In the genomic region with DNA sequence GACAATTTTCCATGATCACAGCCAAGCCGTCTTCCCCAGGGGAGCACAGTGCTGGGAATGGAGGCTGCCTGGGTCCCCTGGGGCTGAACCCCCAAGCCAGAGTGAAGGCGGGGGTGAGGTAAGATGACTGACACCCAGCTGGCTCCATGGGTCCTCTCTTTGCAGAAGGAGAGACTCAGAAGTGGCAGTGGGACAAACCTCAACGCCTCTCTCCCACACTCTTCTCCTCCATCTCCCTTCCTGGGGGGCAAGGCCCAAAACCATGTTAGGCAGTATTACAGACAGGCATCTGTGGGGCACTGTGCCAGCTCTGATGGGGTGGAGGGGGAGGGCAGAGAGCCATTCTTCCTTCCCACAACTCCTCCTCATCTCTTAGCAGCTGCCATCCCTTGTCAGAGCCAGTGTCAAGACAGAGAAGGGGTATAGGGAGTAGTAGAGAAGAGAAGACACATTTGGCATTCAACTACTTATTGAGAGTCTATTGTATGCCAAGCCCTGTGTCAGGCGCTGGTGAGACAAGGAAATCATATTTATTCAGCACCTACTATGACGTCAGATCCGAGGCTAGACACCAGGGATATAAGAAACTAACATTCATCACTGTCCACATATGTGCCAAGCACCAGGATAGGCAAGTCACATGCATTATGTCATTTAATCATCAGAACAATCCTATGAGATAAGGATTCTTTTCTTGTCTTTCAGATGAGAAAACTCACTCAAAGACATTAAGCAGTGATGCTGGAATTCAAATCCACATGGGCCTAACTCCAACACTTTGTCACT, we compare ENCODE assay signal across 13 cellular contexts. TPM values are rescaled to one million over a fixed set of nuclear protein-coding genes. Genes with fewer than 3 reads are reported as not detected.
DNase-seq lines count a peak whose midpoint lies in the region; ATAC-seq and TF ChIP-seq lines count a peak whose summit lies in the region.
"Had no signal": no experiment of that assay in that cellular context is flagged by ENCODE, and none has a peak within 500 bp of the region (broad histone marks: within the 10 kb centered on the region; RNA-seq: fewer than 3 reads in every experiment).

No MANE protein-coding gene starts in this region.

- H3K27me3 ChIP-seq in fibroblast of lung (ENCODE audit: control insufficient read depth, insufficient read depth, low read length) (no peaks in the 10 kb centered on the region), rectal smooth muscle tissue (ENCODE audit: control insufficient read depth, insufficient read depth, low read length) (no peaks in the 10 kb centered on the region)
- H3K27me3 ChIP-seq: upper lobe of left lung had no signal

- H3K9ac ChIP-seq in fibroblast of lung (ENCODE audit: insufficient read depth, low read length) (no peak overlapping the region), rectal smooth muscle tissue (ENCODE audit: low read length) (no peak overlapping the region)

- H3K4me3 ChIP-seq in fibroblast of lung (replicated peaks in 1 of 4; ENCODE audit: control extremely low read depth in 1 of 4, insufficient read depth in 1 of 4, low read depth in 3 of 4, low read length in 4 of 4) (peak overlapping the region in 1 of 4 experiments; percentile 70), rectal smooth muscle tissue (ENCODE audit: low read length) (peak overlapping the region; percentile 59)
- H3K4me3 ChIP-seq: upper lobe of left lung had no signal

- H3K4me1 ChIP-seq in fibroblast of lung (ENCODE audit: control insufficient read depth, extremely low read depth, insufficient read depth, low read length) (peaks cover 18% of the 10 kb centered on the region), rectal smooth muscle tissue (ENCODE audit: control insufficient read depth, insufficient read depth, low read length) (peaks cover 30% of the 10 kb centered on the region)

- H4K20me1 ChIP-seq in fibroblast of lung (ENCODE audit: control insufficient read depth, extremely low read depth, insufficient read depth, low read length): no peaks in the 10 kb centered on the region

- H3K79me2 ChIP-seq in fibroblast of lung (ENCODE audit: control insufficient read depth, insufficient read depth, low read length): peaks cover 28% of the 10 kb centered on the region

- H3K27ac ChIP-seq in fibroblast of lung (ENCODE audit: insufficient read depth, low read length): no peak overlapping the region
- H3K27ac ChIP-seq in rectal smooth muscle tissue (ENCODE audit: low read depth, low read length): peak overlapping the region; percentile 89
- H3K27ac ChIP-seq: upper lobe of left lung had no signal

- DNase-seq in LHCN-M2 (ENCODE audit: low read depth) (peak; percentile 99), fibroblast of lung (ENCODE audit: low read depth in 2 of 2) (peak; percentile 29 to 59), foreskin melanocyte (no peak), NCI-H2227 (lab: John Stamatoyannopoulos, UW; ENCODE audit: unreplicated experiment) (no peak)
- DNase-seq: activated T-cell treated with anti-CD3 and anti-CD28 coated beads, Interleukin-2, amount 50 U/mL, for 4 hours; DMS79; H7; NCI-H1436; retina; upper lobe of left lung had no signal

- no peaks in the 10 kb centered on the region for H3K9me3 ChIP-seq in fibroblast of lung (ENCODE audit: control insufficient read depth, insufficient read depth, low read depth, low read length)
- H3K9me3 ChIP-seq: upper lobe of left lung had no signal

- peaks cover 2% of the 10 kb centered on the region for H3K36me3 ChIP-seq in fibroblast of lung (ENCODE audit: control insufficient read depth, insufficient read depth, low read length)
- H3K36me3 ChIP-seq in rectal smooth muscle tissue (ENCODE audit: control insufficient read depth, insufficient read depth, low read length): no peaks in the 10 kb centered on the region
- H3K36me3 ChIP-seq: upper lobe of left lung had no signal

- no peak overlapping the region for H3K4me2 ChIP-seq in fibroblast of lung (ENCODE audit: extremely low read depth, insufficient read depth, low read length)

- H2AFZ ChIP-seq in fibroblast of lung (ENCODE audit: low read length): no peak overlapping the region

- ATAC-seq in GM18511 (IDR thresholded peaks at IDR 0.05; ENCODE audit: unreplicated experiment): no peak
- ATAC-seq: activated T-cell treated with anti-CD3 and anti-CD28 coated beads, Interleukin-2, amount 50 U/mL, for 4 hours; SK-N-SH treated with all-trans-retinoic acid at 6 μM for 48 hours had no signal

- TF ChIP-seq CTCF in fibroblast of lung (conservative IDR thresholded peaks at IDR 0.05 in 1 of 2, IDR thresholded peaks at IDR 0.05 in 1 of 2; ENCODE audit: low read depth in 1 of 2, low read length in 2 of 2): no peak

RNA-seq across cellular contexts. Expression of a gene that starts 3.5 kb away (rescaled TPM):
- total RNA-seq in LHCN-M2 (2014; rRNA removed): 135 and 217 TPM in 2 replicates
- polyA plus RNA-seq in LHCN-M2 (2012): 67.9 TPM
- 40.3 and 130 TPM in 2 replicates for total RNA-seq in fibroblast of lung
- 42.7 and 46.4 TPM in 2 replicates for polyA plus RNA-seq in fibroblast of lung
- polyA plus RNA-seq in fibroblast of lung (2012): 69.4 and 83.1 TPM in 2 replicates
- polyA minus RNA-seq in fibroblast of lung (ENCODE audit: low replicate concordance): 129 and 132 TPM in 2 replicates

RNA-seq across cellular contexts. Expression of a gene that starts 11.7 kb away (rescaled TPM):
- total RNA-seq in LHCN-M2 (2014; rRNA removed): 118 and 135 TPM in 2 replicates
- 374 TPM for polyA plus RNA-seq in LHCN-M2 (2012)
- total RNA-seq in fibroblast of lung: 90.9 and 103 TPM in 2 replicates
- 163 and 240 TPM in 2 replicates for polyA plus RNA-seq in fibroblast of lung
- 197 and 272 TPM in 2 replicates for polyA plus RNA-seq in fibroblast of lung (2012)
- polyA minus RNA-seq in fibroblast of lung (ENCODE audit: low replicate concordance): 56.6 and 74.8 TPM in 2 replicates

RNA-seq across cellular contexts. Expression of a gene that starts 16.0 kb away (rescaled TPM):
- total RNA-seq in LHCN-M2 (2014; rRNA removed) (147 and 216 TPM in 2 replicates), fibroblast of lung (12.1 and 49.2 TPM in 2 replicates)
- polyA plus RNA-seq in LHCN-M2 (2012): 29.0 TPM
- 11.1 and 16.7 TPM in 2 replicates for polyA plus RNA-seq in fibroblast of lung
- 12.2 and 18.0 TPM in 2 replicates for polyA plus RNA-seq in fibroblast of lung (2012)
- 5.8 and 17.1 TPM in 2 replicates for polyA minus RNA-seq in fibroblast of lung (ENCODE audit: low replicate concordance)

RNA-seq across cellular contexts. Expression of a gene that starts 24.6 kb away (rescaled TPM):
- 2,065 and 2,281 TPM in 2 replicates for total RNA-seq in LHCN-M2 (2014; rRNA removed)
- 3,617 TPM for polyA plus RNA-seq in LHCN-M2 (2012)
- total RNA-seq in fibroblast of lung: 3,001 and 3,424 TPM in 2 replicates
- polyA plus RNA-seq in fibroblast of lung: 2,890 and 3,456 TPM in 2 replicates
- 2,634 and 2,984 TPM in 2 replicates for polyA plus RNA-seq in fibroblast of lung (2012)
- 405 and 549 TPM in 2 replicates for polyA minus RNA-seq in fibroblast of lung (ENCODE audit: low replicate concordance)

RNA-seq across cellular contexts. Expression of a gene that starts 38.8 kb away (rescaled TPM):
- total RNA-seq in LHCN-M2 (2014; rRNA removed) (10.0 and 17.3 TPM in 2 replicates), fibroblast of lung (3.1 and 4.3 TPM in 2 replicates)
- 21.0 TPM for polyA plus RNA-seq in LHCN-M2 (2012)
- polyA plus RNA-seq in fibroblast of lung: 9.4 and 11.1 TPM in 2 replicates
- 19.1 and 23.6 TPM in 2 replicates for polyA plus RNA-seq in fibroblast of lung (2012)
- polyA minus RNA-seq in fibroblast of lung (ENCODE audit: low replicate concordance): 27.3 and 38.4 TPM in 2 replicates

Comparison
In these comparisons a context has a peak if more than half of its experiments do, and no peak if none do; other contexts are left out.
1. DNase-seq: peak in LHCN-M2 (single experiment) and fibroblast of lung (2 of 2); none in foreskin melanocyte (single experiment) and NCI-H2227 (single experiment).